In the genomic region with DNA sequence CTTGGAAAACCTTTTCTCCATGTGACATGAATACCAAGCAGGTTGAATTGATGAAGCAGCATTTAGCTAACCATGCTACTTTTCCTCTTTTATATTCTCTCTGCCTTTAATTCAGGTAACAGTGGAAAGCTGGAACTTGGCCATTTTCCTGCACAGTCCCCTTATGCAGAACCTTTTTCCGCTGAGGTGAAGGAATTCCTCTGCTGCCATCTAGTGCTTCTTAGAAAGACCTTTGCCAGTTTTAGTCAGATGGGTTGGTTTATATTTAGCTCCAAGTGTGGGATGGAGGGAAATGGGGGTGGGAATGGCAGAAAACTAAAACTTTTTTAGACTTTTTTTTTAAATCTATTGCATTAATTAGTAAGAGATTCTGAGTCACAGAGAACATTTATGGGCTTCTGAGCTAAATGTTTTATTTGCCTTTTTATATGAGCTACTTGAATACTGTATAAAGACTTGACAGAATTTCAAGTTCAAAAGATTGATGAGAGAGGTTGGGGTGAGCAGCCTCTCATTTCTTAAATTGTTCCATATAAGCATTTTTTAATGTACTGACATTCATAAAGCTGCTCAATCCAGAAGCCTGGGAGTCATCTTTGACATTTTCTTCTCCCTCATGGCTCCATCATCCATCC, we compare ENCODE assay signal across 8 cellular contexts.
DNase-seq lines count a peak whose midpoint lies in the region; ATAC-seq, FAIRE-seq and TF ChIP-seq lines count a peak whose summit lies in the region.

No MANE protein-coding gene starts in this region.

- H3K9me3 ChIP-seq in pancreas: no peaks in the 10 kb centered on the region

- H3K27me3 ChIP-seq in pancreas: no peaks in the 10 kb centered on the region

- ATAC-seq in GM18517 (IDR thresholded peaks at IDR 0.05; ENCODE audit: unreplicated experiment) (peak; percentile 68), pancreas (peak; percentile 77 to 93 (median 90)), GM19467 (IDR thresholded peaks at IDR 0.05; ENCODE audit: unreplicated experiment) (no peak)

- intact Hi-C loops in pancreas (cut with DNase I): no loop called here

- H3K4me3 ChIP-seq in fibroblast of the aortic adventitia (ENCODE audit: low read depth, low read length): no peak overlapping the region
- no peak overlapping the region for H3K4me3 ChIP-seq in pancreas

- H3K36me3 ChIP-seq in pancreas: no peaks in the 10 kb centered on the region

- no peak overlapping the region for H3K27ac ChIP-seq in pancreas

- peak; percentile 71 for TF ChIP-seq CTCF in fibroblast of the aortic adventitia (IDR thresholded peaks at IDR 0.05; ENCODE audit: insufficient read depth, low read length)
- TF ChIP-seq CTCF in pancreas (IDR thresholded peaks at IDR 0.05): peak in 2 of 4 donors; percentile 36 to 44

- peak; percentile 60 for DNase-seq in NCI-H1048 (lab: John Stamatoyannopoulos, UW)
- DNase-seq in SK-N-DZ (ENCODE audit: low spot score): peak; percentile 42
- DNase-seq in fibroblast of the aortic adventitia (ENCODE audit: low read depth): peak; percentile 89
- peak in 3 of 6 donors; percentile 42 to 50 (median 47) for DNase-seq in pancreas
- DNase-seq in activated CD8-positive, alpha-beta memory T cell treated with anti-CD3 and anti-CD28 coated beads, Interleukin-2, amount 50 U/mL, for 4 hours: no peak

- WGBS in pancreas, 2 donors: 0 to 1% methylated on average over 1 of the region's 1 CpG

- FAIRE-seq in A204.1 (lab: Jason Lieb, UNC): peak; percentile 76
- peak; percentile 5 for FAIRE-seq in pancreas (lab: Jason Lieb, UNC)

- H3K4me1 ChIP-seq in pancreas: no peaks in the 10 kb centered on the region
